Comparison of ENCODE assay signal across 7 cellular contexts in the genomic region with DNA sequence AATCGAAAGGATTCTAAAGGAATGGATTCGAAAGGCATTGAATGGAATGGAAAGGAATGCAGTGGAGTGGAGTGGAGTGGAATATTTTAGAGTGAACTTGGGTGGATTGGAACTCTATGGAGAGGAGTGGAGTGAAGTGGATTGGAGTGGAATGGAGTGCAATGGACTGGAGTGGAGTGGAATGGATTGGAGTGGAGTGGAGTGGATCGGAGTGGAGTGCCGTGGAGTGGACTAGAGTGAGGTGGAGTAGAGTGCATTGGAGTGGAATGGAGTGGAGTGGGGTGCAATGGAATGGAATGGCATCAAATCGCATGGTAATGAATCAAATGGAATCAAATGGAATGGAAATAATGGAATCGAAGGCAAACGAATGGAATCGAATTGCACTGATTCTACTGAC.
DNase-seq lines count a peak whose midpoint lies in the region; ATAC-seq and TF ChIP-seq lines count a peak whose summit lies in the region.
"Not testable (repeated sequence)": the region's sequence is repeated elsewhere in the genome, so short reads cannot be mapped to it uniquely, and the experiment has no call there.

No MANE protein-coding gene starts in this region.

- not testable (repeated sequence) for H3K27ac ChIP-seq in RWPE2 (ENCODE audit: poor library complexity, severe bottlenecking); thoracic aorta; upper lobe of right lung

- H3K4me3 ChIP-seq in RWPE2 (ENCODE audit: severe bottlenecking); thoracic aorta; upper lobe of right lung: not testable (repeated sequence)

- intact Hi-C loops in activated CD4-positive, alpha-beta T cell treated with anti-CD3 and anti-CD28 coated beads, Interleukin-2, amount 10 ng/mL, durations not matched to agents 24 days and 14 days (cut with micrococcal nuclease); upper lobe of right lung (cut with DNase I): not testable (repeated sequence)

- not testable (repeated sequence) for H3K4me1 ChIP-seq in RWPE2 (ENCODE audit: insufficient read depth, poor library complexity, severe bottlenecking); thoracic aorta (ENCODE audit: control insufficient read depth in 1 of 2, low read depth in 2 of 2); upper lobe of right lung

- not testable (repeated sequence) for ATAC-seq in RWPE2 (ENCODE audit: low read depth); left lobe of liver
- peak; percentile 29 for ATAC-seq in thoracic aorta (ENCODE audit: insufficient number of reproducible peaks, low FRiP score, low read depth)
- ATAC-seq in upper lobe of right lung: peak; percentile 50

- not testable (repeated sequence) for H3K27me3 ChIP-seq in RWPE2 (ENCODE audit: insufficient read depth, poor library complexity, severe bottlenecking); thoracic aorta (replicated peaks; ENCODE audit: insufficient read depth); upper lobe of right lung

- not testable (repeated sequence) for H3K4me1 Mint-ChIP-seq in activated CD4-positive, alpha-beta T cell treated with anti-CD3 and anti-CD28 coated beads, Interleukin-2, amount 10 ng/mL, durations not matched to agents 24 days and 14 days; activated CD4-positive, alpha-beta memory T cell treated with anti-CD3 and anti-CD28 coated beads, Interleukin-2, amount 10 ng/mL, durations not matched to agents 7 days and 5 days

- not testable (repeated sequence) for H3K27ac Mint-ChIP-seq in activated CD4-positive, alpha-beta T cell treated with anti-CD3 and anti-CD28 coated beads, Interleukin-2, amount 10 ng/mL, durations not matched to agents 24 days and 14 days; activated CD4-positive, alpha-beta memory T cell treated with anti-CD3 and anti-CD28 coated beads, Interleukin-2, amount 10 ng/mL, durations not matched to agents 7 days and 5 days

- H3K36me3 ChIP-seq in RWPE2 (ENCODE audit: low read depth); thoracic aorta; upper lobe of right lung: not testable (repeated sequence)

- H3K36me3 Mint-ChIP-seq in activated CD4-positive, alpha-beta T cell treated with anti-CD3 and anti-CD28 coated beads, Interleukin-2, amount 10 ng/mL, durations not matched to agents 24 days and 14 days (ENCODE audit: low read depth): peaks cover 27% of the 10 kb centered on the region
- H3K36me3 Mint-ChIP-seq in activated CD4-positive, alpha-beta memory T cell treated with anti-CD3 and anti-CD28 coated beads, Interleukin-2, amount 10 ng/mL, durations not matched to agents 7 days and 5 days (ENCODE audit: low read depth): peaks cover 29% of the 10 kb centered on the region

- H3K4me3 Mint-ChIP-seq in activated CD4-positive, alpha-beta T cell treated with anti-CD3 and anti-CD28 coated beads, Interleukin-2, amount 10 ng/mL, durations not matched to agents 24 days and 14 days; activated CD4-positive, alpha-beta memory T cell treated with anti-CD3 and anti-CD28 coated beads, Interleukin-2, amount 10 ng/mL, durations not matched to agents 7 days and 5 days: not testable (repeated sequence)

- not testable (repeated sequence) for H3K27me3 Mint-ChIP-seq in activated CD4-positive, alpha-beta T cell treated with anti-CD3 and anti-CD28 coated beads, Interleukin-2, amount 10 ng/mL, durations not matched to agents 24 days and 14 days; activated CD4-positive, alpha-beta memory T cell treated with anti-CD3 and anti-CD28 coated beads, Interleukin-2, amount 10 ng/mL, durations not matched to agents 7 days and 5 days

- POLR2A ChIA-PET in activated CD4-positive, alpha-beta memory T cell treated with anti-CD3 and anti-CD28 coated beads, Interleukin-2, amount 10 ng/mL, durations not matched to agents 7 days and 5 days (lab: Charles Lee): not testable (repeated sequence)

- peaks cover 13% of the 10 kb centered on the region for H3K9me3 ChIP-seq in RWPE2 (ENCODE audit: severe bottlenecking)
- peaks cover 25% of the 10 kb centered on the region for H3K9me3 ChIP-seq in thoracic aorta
- peaks cover 22% of the 10 kb centered on the region for H3K9me3 ChIP-seq in upper lobe of right lung

- peaks cover 56% of the 10 kb centered on the region for H3K9me3 Mint-ChIP-seq in activated CD4-positive, alpha-beta T cell treated with anti-CD3 and anti-CD28 coated beads, Interleukin-2, amount 10 ng/mL, durations not matched to agents 24 days and 14 days
- H3K9me3 Mint-ChIP-seq in activated CD4-positive, alpha-beta memory T cell treated with anti-CD3 and anti-CD28 coated beads, Interleukin-2, amount 10 ng/mL, durations not matched to agents 7 days and 5 days: peaks cover 52% of the 10 kb centered on the region

- CTCF ChIA-PET in activated CD4-positive, alpha-beta memory T cell treated with anti-CD3 and anti-CD28 coated beads, Interleukin-2, amount 10 ng/mL, durations not matched to agents 7 days and 5 days (lab: Charles Lee): not testable (repeated sequence)

- not testable (repeated sequence) for TF ChIP-seq CTCF in RWPE2 (IDR thresholded peaks at IDR 0.05; ENCODE audit: poor library complexity, severe bottlenecking); thoracic aorta (IDR thresholded peaks at IDR 0.05); upper lobe of right lung (IDR thresholded peaks at IDR 0.05)

- DNase-seq in RWPE2 (ENCODE audit: low spot score): peak; percentile 81
- peak; percentile 58 for DNase-seq in activated CD4-positive, alpha-beta T cell treated with anti-CD3 and anti-CD28 coated beads, Interleukin-2, amount 10 ng/mL, durations not matched to agents 24 days and 14 days
- peak; percentile 16 for DNase-seq in activated CD4-positive, alpha-beta memory T cell treated with anti-CD3 and anti-CD28 coated beads, Interleukin-2, amount 10 ng/mL, durations not matched to agents 7 days and 5 days
- peak; percentile 62 for DNase-seq in activated effector memory CD4-positive, alpha-beta T cell treated with anti-CD3 and anti-CD28 coated beads, Interleukin-2, amount 50 U/mL, for 16 hours
- DNase-seq in left lobe of liver (ENCODE audit: low spot score): peak; percentile 45
- DNase-seq in thoracic aorta (ENCODE audit: low spot score): peak; percentile 22
- peak; percentile 53 for DNase-seq in upper lobe of right lung

Comparison
In these comparisons a context has a peak if more than half of its experiments do, and no peak if none do; other contexts are left out.
1. DNase-seq: peak in every context shown above with its lines; median percentile 81 in RWPE2; 62 in activated effector memory CD4-positive, alpha-beta T cell treated with anti-CD3 and anti-CD28 coated beads, Interleukin-2, amount 50 U/mL, for 16 hours; 58 in activated CD4-positive, alpha-beta T cell treated with anti-CD3 and anti-CD28 coated beads, Interleukin-2, amount 10 ng/mL, durations not matched to agents 24 days and 14 days; 53 in upper lobe of right lung; 45 in left lobe of liver; 22 in thoracic aorta; 16 in activated CD4-positive, alpha-beta memory T cell treated with anti-CD3 and anti-CD28 coated beads, Interleukin-2, amount 10 ng/mL, durations not matched to agents 7 days and 5 days.